In the genomic region with DNA sequence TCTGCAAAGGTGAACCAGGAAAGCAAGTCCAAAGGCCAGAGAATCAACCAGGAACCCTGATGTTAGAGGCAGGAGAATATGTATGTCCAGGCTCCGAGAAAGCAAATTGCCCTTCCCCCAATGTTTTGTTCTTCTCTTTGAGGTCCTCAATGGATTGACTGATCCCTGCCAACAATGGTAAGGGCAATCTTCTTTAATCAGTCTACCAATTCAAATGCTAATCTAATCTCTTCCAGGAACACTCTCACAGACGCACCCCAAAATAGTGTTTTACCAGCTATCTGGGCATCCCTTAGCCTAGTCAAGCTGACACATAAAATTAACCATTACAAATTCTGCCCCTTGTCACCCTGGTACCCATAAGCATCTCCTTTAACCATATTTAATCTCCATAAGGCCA, we compare ENCODE assay signal across 24 cellular contexts.
"Had no signal": no experiment of that assay in that cellular context is flagged by ENCODE, and none has a peak within 500 bp of the region (broad histone marks: within the 10 kb centered on the region; RNA-seq: fewer than 3 reads in every experiment).

No MANE protein-coding gene starts in this region.

- H3K36me3 ChIP-seq: colonic mucosa, right lobe of liver had no signal

- H3K27ac ChIP-seq: body of pancreas, colonic mucosa, epithelial cell of prostate, esophagus squamous epithelium, left ventricle myocardium inferior, neutrophil, right lobe of liver, testis had no signal

- H3K27me3 Mint-ChIP-seq: T-cell had no signal

- DNase-seq: activated CD4-positive, alpha-beta T cell treated with anti-CD3 and anti-CD28 coated beads for 1 hour; activated CD8-positive, alpha-beta memory T cell treated with anti-CD3 and anti-CD28 coated beads for 24 hours; activated gamma-delta T cell; activated naive CD4-positive, alpha-beta T cell treated with anti-CD3 and anti-CD28 coated beads, Interleukin-2, amount 50 U/mL, for 16 hours; anterior cingulate cortex; body of pancreas; cerebellar nuclear complex; colonic mucosa; effector CD8-positive, alpha-beta T cell; esophagus squamous epithelium; foreskin melanocyte; islet precursor cell; left ventricle myocardium inferior; mesendoderm; right lobe of liver; stimulated activated CD4-positive, alpha-beta T cell treated with anti-CD3 and anti-CD28 coated beads, Interleukin-2, amount 100 ng/mL, for 48 hours; stimulated activated naive CD8-positive, alpha-beta T cell treated with anti-CD3 and anti-CD28 coated beads, Interleukin-15, Interleukin-2, amounts not matched to agents 100 U/mL and 50 U/mL, for 24 hours; T-cell; testis; trophoblast cell had no signal

- H3K4me1 ChIP-seq: body of pancreas, colonic mucosa, esophagus squamous epithelium, right lobe of liver, testis had no signal

- H3K9me3 Mint-ChIP-seq: nephron, T-cell had no signal

- H3K4me3 ChIP-seq: body of pancreas, colonic mucosa, esophagus squamous epithelium, left ventricle myocardium inferior, lung, right lobe of liver, testis had no signal

- H3K9me3 ChIP-seq: body of pancreas, colonic mucosa, esophagus squamous epithelium, left ventricle myocardium inferior, neutrophil, right lobe of liver, testis had no signal

- ATAC-seq: body of pancreas; right lobe of liver; stimulated activated naive CD8-positive, alpha-beta T cell treated with anti-CD3 and anti-CD28 coated beads, Interleukin-15, Interleukin-2, amounts not matched to agents 100 U/mL and 50 U/mL, for 24 hours; T-cell had no signal

- H3K27ac Mint-ChIP-seq: nephron had no signal

- H3K27me3 ChIP-seq: body of pancreas, colonic mucosa, esophagus squamous epithelium, neutrophil, right lobe of liver, testis had no signal

- H3K4me3 Mint-ChIP-seq: nephron, T-cell had no signal
